ENCODE assay signal across 12 cellular contexts in the genomic region with DNA sequence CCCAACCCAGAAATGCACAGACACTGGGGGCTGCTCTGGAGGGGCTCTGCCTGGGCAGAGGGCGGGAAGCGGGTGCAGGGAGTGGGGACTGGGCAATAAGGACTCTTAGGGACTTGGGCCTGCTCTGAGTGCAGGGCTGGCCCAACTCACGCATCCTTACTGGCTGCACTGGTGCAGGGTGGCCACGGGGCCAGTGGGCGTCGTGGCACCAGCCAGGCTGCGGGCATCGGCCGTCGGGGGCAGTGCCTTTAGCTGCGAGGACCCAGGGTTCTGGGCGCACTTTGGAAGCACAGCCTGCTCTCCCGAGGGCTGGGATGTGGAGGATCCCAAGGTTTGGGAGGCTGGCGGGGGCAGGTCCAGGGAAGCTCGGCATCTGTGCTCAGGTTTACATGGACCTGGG. TPM values are rescaled to one million over a fixed set of nuclear protein-coding genes. Genes with fewer than 3 reads are reported as not detected.
"Had no signal": no experiment of that assay in that cellular context is flagged by ENCODE, and none has a peak within 500 bp of the region (broad histone marks: within the 10 kb centered on the region; RNA-seq: fewer than 3 reads in every experiment).

No MANE protein-coding gene starts in this region.

- H3K27ac Mint-ChIP-seq: activated T-cell treated with anti-CD3 and anti-CD28 coated beads, Interleukin-2, amount 50 U/mL, for 24 hours; endodermal cell; immature natural killer cell had no signal

- DNase-seq: activated effector memory CD4-positive, alpha-beta T cell treated with anti-CD3 and anti-CD28 coated beads, Interleukin-2, amount 50 U/mL, for 16 hours; activated T-cell treated with anti-CD3 and anti-CD28 coated beads, Interleukin-2, amount 50 U/mL, for 24 hours; adrenal gland; endodermal cell; heart left ventricle; immature natural killer cell; stimulated activated CD4-positive, alpha-beta T cell treated with anti-CD3 and anti-CD28 coated beads, Interleukin-1b, Interleukin-23, amount 100 ng/mL, for 48 hours had no signal

- H3K36me3 Mint-ChIP-seq: immature natural killer cell had no signal

- H3K9me3 Mint-ChIP-seq: activated T-cell treated with anti-CD3 and anti-CD28 coated beads, Interleukin-2, amount 50 U/mL, for 24 hours; endodermal cell; immature natural killer cell; T-helper 2 cell treated with Interferon-gamma antibody and Interleukin-4, amounts not matched to agents 5 μg/mL and 100 μg/mL, for 36 hours had no signal

- ATAC-seq: heart left ventricle had no signal

- H3K27me3 Mint-ChIP-seq: activated T-cell treated with anti-CD3 and anti-CD28 coated beads, Interleukin-2, amount 50 U/mL, for 24 hours had no signal

- H3K4me3 Mint-ChIP-seq: activated T-cell treated with anti-CD3 and anti-CD28 coated beads, Interleukin-2, amount 50 U/mL, for 24 hours; endodermal cell; immature natural killer cell; T-helper 2 cell treated with Interferon-gamma antibody and Interleukin-4, amounts not matched to agents 5 μg/mL and 100 μg/mL, for 36 hours had no signal

- FAIRE-seq: frontal cortex had no signal

RNA-seq across cellular contexts. Expression of a gene that starts 27.1 kb away (rescaled TPM):
- total RNA-seq: adrenal gland, cardiac muscle cell, dermis microvascular lymphatic vessel endothelial cell, epithelial cell of proximal tubule, frontal cortex had no signal

RNA-seq across cellular contexts. Expression of a gene that starts 59.8 kb away (rescaled TPM):
- total RNA-seq: cardiac muscle cell, frontal cortex had no signal
